23 cellular contexts compared by ENCODE assay signal in genomic region chr11:108913204-108913603, GRCh38.
DNase-seq lines count a peak whose midpoint lies in the region; ATAC-seq, FAIRE-seq and TF ChIP-seq lines count a peak whose summit lies in the region.
"Had no signal": no experiment of that assay in that cellular context is flagged by ENCODE, and none has a peak within 500 bp of the region (broad histone marks: within the 10 kb centered on the region; RNA-seq: fewer than 3 reads in every experiment).

No MANE protein-coding gene starts in this region.

- no peak overlapping the region for H3K18ac ChIP-seq in mesendoderm (ENCODE audit: low read length)

- no peak overlapping the region for H4K8ac ChIP-seq in mesendoderm (ENCODE audit: low read depth, low read length)

- H3F3A ChIP-seq in GM23338 (replicated peaks; ENCODE audit: low read depth) = no peaks in the 10 kb centered on the region

- in situ Hi-C loops in K562 (cut with MboI) = no loop called here

- H3K4me2 ChIP-seq in GM23338 = no peak overlapping the region
- H3K4me2 ChIP-seq in K562 (ENCODE audit: insufficient read depth, low read length) = no peak overlapping the region
- H3K4me2 ChIP-seq in mesendoderm (ENCODE audit: low read length) = no peak overlapping the region
- H3K4me2 ChIP-seq in OCI-LY7 (ENCODE audit: low read length) = no peak overlapping the region
- H3K4me2 ChIP-seq: BLaER1 treated with 17β-estradiol and CSF1 and Interleukin-3, amounts not matched to agents 10 nM and 100 nM had no signal

- FAIRE-seq in K562 (lab: Jason Lieb, UNC) (peak; percentile 40), urothelium cell line (lab: Jason Lieb, UNC) (peak; percentile 59)

- no peaks in the 10 kb centered on the region for H3K9me1 ChIP-seq in K562 (ENCODE audit: control insufficient read depth, insufficient read depth, low read length)

- no peak overlapping the region for H4K5ac ChIP-seq in mesendoderm (ENCODE audit: low read length)

- no peak for TF ChIP-seq EP300 in K562 (IDR thresholded peaks at IDR 0.05; ENCODE audit: low read length)

- CTCF ChIA-PET in K562 (lab: Yijun Ruan, JAX; ENCODE audit: low intra/inter-chr PET ratio) = no interaction called here
- CTCF ChIA-PET in OCI-LY7 (lab: Charles Lee; ENCODE audit: unreplicated experiment) = no interaction called here

- intact Hi-C loops in K562 (cut with micrococcal nuclease) = no loop called here
- intact Hi-C loops in OCI-LY7 (cut with micrococcal nuclease; ENCODE audit: unreplicated experiment) = no loop called here

- peaks cover 5% of the 10 kb centered on the region for H3K4me1 ChIP-seq in GM23338 (ENCODE audit: insufficient read depth)
- H3K4me1 ChIP-seq in K562 (replicated peaks in 1 of 2; ENCODE audit: control insufficient read depth in 2 of 2, insufficient read depth in 2 of 2, low read length in 2 of 2) = peaks cover 0 to 6% of the 10 kb centered on the region in 2 experiments; a peak in 2 of 5 replicates
- peaks cover 2% of the 10 kb centered on the region for H3K4me1 ChIP-seq in mesendoderm (ENCODE audit: control insufficient read depth, low read depth, low read length)
- no peaks in the 10 kb centered on the region for H3K4me1 ChIP-seq in OCI-LY7 (ENCODE audit: insufficient read depth, low read length, poor library complexity, severe bottlenecking)

- H3K27me3 Mint-ChIP-seq in GM23338 (ENCODE audit: insufficient read depth, low read depth, poor library complexity) = peaks cover 2% of the 10 kb centered on the region
- H3K27me3 Mint-ChIP-seq: CD4-positive, alpha-beta memory T cell; T-cell had no signal

- H3K4me3 Mint-ChIP-seq in GM23338 = no peak overlapping the region
- H3K4me3 Mint-ChIP-seq: CD4-positive, alpha-beta memory T cell; T-cell had no signal

- H3K9me3 ChIP-seq in K562 (replicated peaks; ENCODE audit: control insufficient read depth, insufficient read depth, low read depth, low read length) (no peaks in the 10 kb centered on the region), OCI-LY7 (ENCODE audit: low read length) (no peaks in the 10 kb centered on the region)
- H3K9me3 ChIP-seq: BLaER1 treated with 17β-estradiol and CSF1 and Interleukin-3, amounts not matched to agents 10 nM and 100 nM; HAP-1 had no signal

- H2BK15ac ChIP-seq in mesendoderm (replicated peaks; ENCODE audit: low read depth) = no peak overlapping the region

- H3K79me2 ChIP-seq in GM23338 (replicated peaks; ENCODE audit: insufficient read depth) (no peaks in the 10 kb centered on the region), K562 (ENCODE audit: control insufficient read depth, insufficient read depth, low read length) (no peaks in the 10 kb centered on the region), mesendoderm (ENCODE audit: control insufficient read depth, insufficient read depth, low read length) (no peaks in the 10 kb centered on the region), OCI-LY7 (ENCODE audit: insufficient read depth, low read depth, low read length) (no peaks in the 10 kb centered on the region)

- H3K9ac ChIP-seq in K562 (ENCODE audit: insufficient read depth in 1 of 2, low read depth in 2 of 2, low read length in 2 of 2) = no peak overlapping the region
- no peak overlapping the region for H3K9ac ChIP-seq in mesendoderm (ENCODE audit: low read length)
- H3K9ac ChIP-seq: BLaER1 treated with 17β-estradiol and CSF1 and Interleukin-3, amounts not matched to agents 10 nM and 100 nM had no signal

- H3K4ac ChIP-seq in mesendoderm (ENCODE audit: low read depth, low read length) = no peak overlapping the region

- H4K20me1 ChIP-seq in GM23338 (replicated peaks; ENCODE audit: insufficient read depth) (no peaks in the 10 kb centered on the region), K562 (replicated peaks; ENCODE audit: control insufficient read depth, insufficient read depth, low read length) (no peaks in the 10 kb centered on the region), OCI-LY7 (ENCODE audit: insufficient read depth, low read length) (no peaks in the 10 kb centered on the region)

- no peaks in the 10 kb centered on the region for H3K36me3 Mint-ChIP-seq in GM23338 (ENCODE audit: low read depth)

- H2BK5ac ChIP-seq in mesendoderm (ENCODE audit: low read length) = peak overlapping the region; percentile 33

- DNase-seq in GM23338 (ENCODE audit: low spot score) (no peak), K562 (ENCODE audit: extremely low read depth in 1 of 4, low spot score in 3 of 4) (peak in 1 of 4 experiments; percentile 6), mesendoderm (peak; percentile 92), urothelium cell line (ENCODE audit: low spot score) (no peak), DMS153 (lab: John Stamatoyannopoulos, UW) (no peak), middle frontal gyrus (ENCODE audit: extremely low spot score, low spot score) (no peak), OCI-LY7 (ENCODE audit: low spot score) (no peak)
- DNase-seq: Calu3; CD4-positive, alpha-beta memory T cell; GF-D8; NCI-H1105; NCI-H146; NCI-H2029; NCI-H510A treated with DMSO at 0.1 percent for 48 hours; NCI-H748 treated with DMSO at 0.1 percent for 48 hours; NK-92 treated with Interleukin-12 subunit alpha and Interleukin-12 subunit beta, amount 100 ng/mL, for 24 hours; SIG-M5; T-cell had no signal

- TF ChIP-seq RAD21 in K562 (CRISPR knock-in tag; conservative IDR thresholded peaks at IDR 0.05 in 1 of 2, IDR thresholded peaks at IDR 0.05 in 1 of 2) = no peak

- H3K27me3 ChIP-seq in GM23338 (ENCODE audit: insufficient read depth) (no peaks in the 10 kb centered on the region), K562 (ENCODE audit: control insufficient read depth in 2 of 2, insufficient read depth in 2 of 2, low read length in 2 of 2) (no peaks in the 10 kb centered on the region), mesendoderm (ENCODE audit: insufficient read depth, low read length, poor library complexity) (no peaks in the 10 kb centered on the region)
- H3K27me3 ChIP-seq: BLaER1 treated with 17β-estradiol and CSF1 and Interleukin-3, amounts not matched to agents 10 nM and 100 nM had no signal

- no peak for TF ChIP-seq POLR2A in K562 (conservative IDR thresholded peaks at IDR 0.05)

- POLR2A ChIA-PET in K562 (lab: Yijun Ruan, JAX) = interaction anchor here (0.6 kb wide), 1 partner anchor 84 kb away, joined by 3 read pairs; no protein-coding TSS in a partner anchor
- POLR2A ChIA-PET in OCI-LY7 (lab: Charles Lee) = interaction anchor here (0.6 kb wide), 2 partner anchors 84 to 385 kb away, joined by 3 read pairs; no protein-coding TSS in a partner anchor

- BruUV-seq in K562 (replicated peaks; lab: Mats Ljungman, UMichigan) (no TSS peak), OCI-LY7 (replicated peaks; lab: Mats Ljungman, UMichigan) (no TSS peak)

- TF ChIP-seq CTCF in GM23338 (conservative IDR thresholded peaks at IDR 0.05; ENCODE audit: low read depth in 2 of 2) = no peak
- no peak for TF ChIP-seq CTCF in K562 (IDR thresholded peaks at IDR 0.05 in 2 of 3, conservative IDR thresholded peaks at IDR 0.05 in 1 of 3; ENCODE audit: insufficient read depth in 2 of 3, low read depth in 1 of 3, low read length in 3 of 3)
- no peak for TF ChIP-seq CTCF in OCI-LY7 (conservative IDR thresholded peaks at IDR 0.05; ENCODE audit: low read length)

- 44% methylated on average over 4 of the region's 4 CpGs for WGBS in K562 (ENCODE audit: insufficient coverage, low coverage, missing lambda C conversion rate)
- WGBS in mesendoderm (ENCODE audit: extremely low coverage, insufficient coverage, low lambda C conversion rate) = no CpG with 5 or more reads among the region's 4 CpGs

- no peak overlapping the region for H3K23ac ChIP-seq in mesendoderm (ENCODE audit: low read length)

- peak overlapping the region; percentile 56 for H3K56ac ChIP-seq in mesendoderm (ENCODE audit: low read length)

- ATAC-seq in GM23338 (no peak), K562 (no peak), GM21515 (IDR thresholded peaks at IDR 0.05; ENCODE audit: unreplicated experiment) (no peak)
- ATAC-seq: Panc1, SK-N-SH treated with all-trans-retinoic acid at 6 μM for 48 hours, T-cell had no signal

- H2AFZ ChIP-seq in GM23338 (no peak overlapping the region), K562 (ENCODE audit: low read depth, low read length) (no peak overlapping the region), OCI-LY7 (ENCODE audit: low read length) (no peak overlapping the region)

- H2AK5ac ChIP-seq in mesendoderm (ENCODE audit: low read length) = no peak overlapping the region

- no peak overlapping the region for H2BK120ac ChIP-seq in mesendoderm (ENCODE audit: low read depth, low read length)

- H3K9me3 Mint-ChIP-seq in GM23338 = no peaks in the 10 kb centered on the region
- H3K9me3 Mint-ChIP-seq: T-cell had no signal

- H3K27ac Mint-ChIP-seq in GM23338 = peak overlapping the region; percentile 53
- H3K27ac Mint-ChIP-seq: CD4-positive, alpha-beta memory T cell; T-cell had no signal

- H3K27ac ChIP-seq in GM23338 (ENCODE audit: low read depth) (no peak overlapping the region), K562 (ENCODE audit: extremely low read depth, low read depth, low read length) (no peak overlapping the region), mesendoderm (ENCODE audit: low read depth, low read length) (peak overlapping the region; percentile 64), OCI-LY7 (ENCODE audit: low read depth, low read length, poor library complexity, severe bottlenecking) (no peak overlapping the region)
- H3K27ac ChIP-seq: BLaER1 treated with 17β-estradiol and CSF1 and Interleukin-3, amounts not matched to agents 10 nM and 100 nM had no signal

- H3K4me3 ChIP-seq in GM23338 = no peak overlapping the region
- H3K4me3 ChIP-seq in K562 = no peak overlapping the region
- no peak overlapping the region for H3K4me3 ChIP-seq in mesendoderm (ENCODE audit: low read length)
- no peak overlapping the region for H3K4me3 ChIP-seq in OCI-LY7 (ENCODE audit: low read depth, low read length, poor library complexity, severe bottlenecking)
- H3K4me3 ChIP-seq: BLaER1 treated with 17β-estradiol and CSF1 and Interleukin-3, amounts not matched to agents 10 nM and 100 nM; HAP-1 had no signal

- H3K36me3 ChIP-seq in GM23338 (ENCODE audit: insufficient read depth) (no peaks in the 10 kb centered on the region; the same call in 1 of the 2 replicates), K562 (ENCODE audit: control insufficient read depth, insufficient read depth, low read length) (no peaks in the 10 kb centered on the region), mesendoderm (ENCODE audit: control insufficient read depth, insufficient read depth, low read length) (no peaks in the 10 kb centered on the region), OCI-LY7 (ENCODE audit: insufficient read depth, low read length) (peaks cover 8% of the 10 kb centered on the region; the same call in 1 of the 2 replicates)
- H3K36me3 ChIP-seq: HAP-1 had no signal

- H3K9me2 ChIP-seq in GM23338 (ENCODE audit: insufficient read depth) = no peaks in the 10 kb centered on the region
- H3K9me2 ChIP-seq in OCI-LY7 (ENCODE audit: insufficient read depth, low read length) = no peaks in the 10 kb centered on the region

- peaks cover 20% of the 10 kb centered on the region; the same call in 2 of the 3 replicates for H3K4me1 Mint-ChIP-seq in GM23338
- H3K4me1 Mint-ChIP-seq: T-cell had no signal

- H3K79me1 ChIP-seq in mesendoderm (ENCODE audit: low read length) = no peaks in the 10 kb centered on the region

TF ChIP-seq in K562, 482 proteins besides CTCF, POLR2A, EP300 and RAD21 (continues in another document):
- TF ChIP-seq SRSF9 (IDR thresholded peaks at IDR 0.05; ENCODE audit: borderline replicate concordance, low read depth, low read length) (no peak), SOX6 (IDR thresholded peaks at IDR 0.05) (peak; percentile 77), BHLHE40 (IDR thresholded peaks at IDR 0.05; ENCODE audit: low read length) (peak; percentile 38; the same call in 1 of the 2 replicates), ZSCAN29 (IDR thresholded peaks at IDR 0.05) (no peak)
